Comparison of ENCODE assay signal across 4 cellular contexts in the genomic region with DNA sequence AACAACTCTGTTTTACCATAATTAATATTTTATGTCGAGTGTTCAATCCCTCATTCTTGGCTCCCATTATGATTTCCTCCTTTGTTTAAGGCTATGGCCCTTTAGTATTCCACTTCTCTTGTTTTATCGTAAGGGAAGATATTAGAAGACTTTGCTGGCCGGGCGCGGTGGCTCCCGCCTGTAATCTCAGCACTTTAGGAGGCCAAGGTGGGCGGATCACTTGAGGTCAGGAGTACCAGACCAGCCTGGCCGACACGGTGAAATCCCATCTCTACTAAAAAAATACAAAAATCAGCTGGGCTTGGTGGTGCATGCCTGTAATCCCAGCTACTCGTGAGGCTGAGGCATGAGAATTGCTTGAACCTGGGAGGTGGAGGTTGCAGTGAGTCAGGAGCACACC. TPM values are rescaled to one million over a fixed set of nuclear protein-coding genes. Genes with fewer than 3 reads are reported as not detected.
"Had no signal": no experiment of that assay in that cellular context is flagged by ENCODE, and none has a peak within 500 bp of the region (broad histone marks: within the 10 kb centered on the region; RNA-seq: fewer than 3 reads in every experiment).

No MANE protein-coding gene starts in this region.

RNA-seq across cellular contexts. Expression of gene HLA-DRB1, which starts 1.1 kb away (rescaled TPM):
- total RNA-seq: PC-3, SJSA1 had no signal
- polyA plus RNA-seq: SK-N-SH had no signal

RNA-seq across cellular contexts. Expression of gene HLA-DQA1, which starts 46.5 kb away (rescaled TPM):
- total RNA-seq: M059J, PC-3, SJSA1 had no signal
- polyA plus RNA-seq: SK-N-SH had no signal
